27 cellular contexts compared by ENCODE assay signal in the genomic region with DNA sequence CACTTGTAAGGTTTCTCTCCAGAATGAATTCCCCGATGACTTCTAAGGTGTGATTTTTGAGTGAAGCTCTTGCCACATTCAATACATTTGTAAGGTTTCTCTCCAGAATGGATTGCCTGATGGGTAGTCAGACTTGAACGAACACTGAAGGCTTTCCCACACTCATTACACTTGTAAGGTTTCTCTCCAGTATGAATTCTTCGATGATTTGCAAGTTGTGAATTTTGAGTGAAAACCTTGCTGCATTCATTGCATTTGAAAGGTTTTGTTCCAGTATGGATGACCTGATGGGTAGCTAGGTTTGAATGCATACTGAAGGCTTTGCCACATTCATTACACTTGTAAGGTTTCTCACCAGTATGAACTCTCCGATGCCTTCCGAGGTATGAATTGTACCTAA. TPM values are rescaled to one million over a fixed set of nuclear protein-coding genes. Genes with fewer than 3 reads are reported as not detected.
DNase-seq lines count a peak whose midpoint lies in the region; ATAC-seq, FAIRE-seq and TF ChIP-seq lines count a peak whose summit lies in the region.
"Had no signal": no experiment of that assay in that cellular context is flagged by ENCODE, and none has a peak within 500 bp of the region (broad histone marks: within the 10 kb centered on the region; RNA-seq: fewer than 3 reads in every experiment).

No MANE protein-coding gene starts in this region.

- H3K36me3 Mint-ChIP-seq in naive thymus-derived CD4-positive, alpha-beta T cell = peaks cover 34 to 79% (median 58%) of the 10 kb centered on the region in 5 donors
- H3K36me3 Mint-ChIP-seq in HFFc6 (ENCODE audit: low read depth) = peaks cover 78% of the 10 kb centered on the region
- H3K36me3 Mint-ChIP-seq in activated CD8-positive, alpha-beta T cell treated with anti-CD3 and anti-CD28 coated beads for 36 hours (ENCODE audit: low read depth) = peaks cover 74% of the 10 kb centered on the region

- no peak overlapping the region for H3K27ac Mint-ChIP-seq in naive thymus-derived CD4-positive, alpha-beta T cell
- H3K27ac Mint-ChIP-seq in HFFc6 = no peak overlapping the region
- H3K27ac Mint-ChIP-seq in activated CD8-positive, alpha-beta T cell treated with anti-CD3 and anti-CD28 coated beads for 36 hours = no peak overlapping the region
- H3K27ac Mint-ChIP-seq: CD4-positive, alpha-beta T cell; GM23338; H9 had no signal

- TF ChIP-seq POLR2A in GM12892 (IDR thresholded peaks at IDR 0.05; ENCODE audit: low read depth, low read length) = no peak

- DNase-seq in GM12892 (ENCODE audit: insufficient read length) (no peak), coronary artery (ENCODE audit: low spot score) (no peak), HFFc6 (no peak), MM.1S (no peak)
- DNase-seq in naive thymus-derived CD4-positive, alpha-beta T cell = no peak
- no peak for DNase-seq in activated CD8-positive, alpha-beta T cell treated with anti-CD3 and anti-CD28 coated beads for 36 hours
- DNase-seq: Caco-2; CD4-positive, alpha-beta T cell; H9; NCI-H1105 treated with DMSO at 0.1 percent for 48 hours; NCI-H146; NCI-H2029; NCI-H446 treated with DMSO at 0.1 percent for 48 hours; NCI-H526; NCI-H82; NK-92 treated with Interleukin-12 subunit alpha and Interleukin-12 subunit beta, amount 100 ng/mL, for 24 hours; SIG-M5 had no signal

- no peak overlapping the region for H3K4me2 ChIP-seq in BLaER1
- H3K4me2 ChIP-seq in MM.1S (ENCODE audit: low read depth, low read length) = no peak overlapping the region
- H3K4me2 ChIP-seq: GM23338 had no signal

- H3K9ac ChIP-seq in BLaER1 (no peak overlapping the region), MM.1S (ENCODE audit: low read length) (no peak overlapping the region)

- H3K79me2 ChIP-seq in MM.1S (ENCODE audit: low read length) = no peaks in the 10 kb centered on the region

- H3K27ac ChIP-seq in BLaER1 (no peak overlapping the region), coronary artery (no peak overlapping the region), MM.1S (ENCODE audit: low read length) (no peak overlapping the region)
- H3K27ac ChIP-seq in naive thymus-derived CD4-positive, alpha-beta T cell (ENCODE audit: low read depth, low read length) = no peak overlapping the region
- H3K27ac ChIP-seq: RWPE1, SK-N-MC had no signal

- H3F3A ChIP-seq in MM.1S (ENCODE audit: insufficient read depth, low read length) = no peaks in the 10 kb centered on the region

- peaks cover 100% of the 10 kb centered on the region for H3K9me3 ChIP-seq in BLaER1
- H3K9me3 ChIP-seq in naive thymus-derived CD4-positive, alpha-beta T cell (ENCODE audit: control insufficient read depth in 2 of 3, low read length in 3 of 3) = peaks cover 29 to 91% (median 41%) of the 10 kb centered on the region in 3 experiments
- no peaks in the 10 kb centered on the region for H3K9me3 ChIP-seq in MM.1S (replicated peaks; ENCODE audit: insufficient read depth, low read length)

- H3K4me1 ChIP-seq in BLaER1 (no peaks in the 10 kb centered on the region), MM.1S (ENCODE audit: low read length) (no peaks in the 10 kb centered on the region)
- H3K4me1 ChIP-seq in naive thymus-derived CD4-positive, alpha-beta T cell (ENCODE audit: control insufficient read depth in 2 of 2, insufficient read depth in 2 of 2, low read length in 2 of 2) = no peaks in the 10 kb centered on the region
- H3K4me1 ChIP-seq: Caco-2 had no signal

- intact Hi-C loops in naive thymus-derived CD4-positive, alpha-beta T cell (cut with micrococcal nuclease) = no loop called here
- intact Hi-C loops in activated CD8-positive, alpha-beta T cell treated with anti-CD3 and anti-CD28 coated beads for 36 hours (cut with micrococcal nuclease) = no loop called here

- H3K36me3 ChIP-seq in BLaER1 (peaks cover 100% of the 10 kb centered on the region), MM.1S (replicated peaks; ENCODE audit: insufficient read depth, low read length) (no peaks in the 10 kb centered on the region)
- H3K36me3 ChIP-seq in naive thymus-derived CD4-positive, alpha-beta T cell (ENCODE audit: control insufficient read depth in 2 of 3, insufficient read depth in 3 of 3, low read length in 3 of 3) = peaks cover 19 to 55% (median 31%) of the 10 kb centered on the region in 3 experiments

- no peak overlapping the region for H3K4me3 Mint-ChIP-seq in naive thymus-derived CD4-positive, alpha-beta T cell
- no peak overlapping the region for H3K4me3 Mint-ChIP-seq in HFFc6
- no peak overlapping the region for H3K4me3 Mint-ChIP-seq in activated CD8-positive, alpha-beta T cell treated with anti-CD3 and anti-CD28 coated beads for 36 hours
- H3K4me3 Mint-ChIP-seq: CD4-positive, alpha-beta T cell; GM23338; H9 had no signal

- ATAC-seq in naive thymus-derived CD4-positive, alpha-beta T cell = no peak
- ATAC-seq in activated CD8-positive, alpha-beta T cell treated with anti-CD3 and anti-CD28 coated beads for 36 hours = no peak
- ATAC-seq: GM23338 had no signal

- H2AFZ ChIP-seq in MM.1S (ENCODE audit: low read length) = no peak overlapping the region
- H2AFZ ChIP-seq: GM23338 had no signal

- H3K9me2 ChIP-seq in MM.1S (replicated peaks; ENCODE audit: insufficient read depth, low read length) = no peaks in the 10 kb centered on the region

- FAIRE-seq in GM12892 (lab: Jason Lieb, UNC) = peak; percentile 14
- FAIRE-seq: G401.6 had no signal

- H3K27me3 Mint-ChIP-seq in naive thymus-derived CD4-positive, alpha-beta T cell = no peaks in the 10 kb centered on the region
- no peaks in the 10 kb centered on the region; the same call in none of the 2 replicates for H3K27me3 Mint-ChIP-seq in HFFc6 (ENCODE audit: insufficient read depth)
- no peaks in the 10 kb centered on the region for H3K27me3 Mint-ChIP-seq in activated CD8-positive, alpha-beta T cell treated with anti-CD3 and anti-CD28 coated beads for 36 hours
- H3K27me3 Mint-ChIP-seq: CD4-positive, alpha-beta T cell had no signal

- peaks cover 14 to 94% (median 69%) of the 10 kb centered on the region in 11 donors for H3K9me3 Mint-ChIP-seq in naive thymus-derived CD4-positive, alpha-beta T cell
- peaks cover 80% of the 10 kb centered on the region for H3K9me3 Mint-ChIP-seq in HFFc6
- peaks cover 53% of the 10 kb centered on the region for H3K9me3 Mint-ChIP-seq in activated CD8-positive, alpha-beta T cell treated with anti-CD3 and anti-CD28 coated beads for 36 hours

- H4K20me1 ChIP-seq in BLaER1 (no peaks in the 10 kb centered on the region), MM.1S (ENCODE audit: insufficient read depth, low read length) (no peaks in the 10 kb centered on the region)

- CTCF ChIA-PET in naive thymus-derived CD4-positive, alpha-beta T cell (lab: Charles Lee) = no interaction called here
- CTCF ChIA-PET in activated CD8-positive, alpha-beta T cell treated with anti-CD3 and anti-CD28 coated beads for 36 hours (lab: Charles Lee) = no interaction called here

- TF ChIP-seq CTCF in coronary artery (IDR thresholded peaks at IDR 0.05) (no peak), HFFc6 (IDR thresholded peaks at IDR 0.05) (no peak), MM.1S (IDR thresholded peaks at IDR 0.05; ENCODE audit: low read length) (no peak)
- no peak for TF ChIP-seq CTCF in activated CD8-positive, alpha-beta T cell treated with anti-CD3 and anti-CD28 coated beads for 36 hours (IDR thresholded peaks at IDR 0.05)

- no peaks in the 10 kb centered on the region for H3K4me1 Mint-ChIP-seq in naive thymus-derived CD4-positive, alpha-beta T cell
- H3K4me1 Mint-ChIP-seq in HFFc6 (ENCODE audit: low read depth) = no peaks in the 10 kb centered on the region
- no peaks in the 10 kb centered on the region for H3K4me1 Mint-ChIP-seq in activated CD8-positive, alpha-beta T cell treated with anti-CD3 and anti-CD28 coated beads for 36 hours (ENCODE audit: low read depth)
- H3K4me1 Mint-ChIP-seq: GM23338, H9 had no signal

- POLR2A ChIA-PET in naive thymus-derived CD4-positive, alpha-beta T cell (lab: Charles Lee) = no interaction called here
- POLR2A ChIA-PET in activated CD8-positive, alpha-beta T cell treated with anti-CD3 and anti-CD28 coated beads for 36 hours (lab: Charles Lee) = no interaction called here

- H3K4me3 ChIP-seq in BLaER1 (peak overlapping the region; percentile 31), coronary artery (peak overlapping the region; percentile 20), MM.1S (ENCODE audit: low read length) (no peak overlapping the region)
- H3K4me3 ChIP-seq in naive thymus-derived CD4-positive, alpha-beta T cell (ENCODE audit: low read length) = peak overlapping the region; percentile 7
- H3K4me3 ChIP-seq: GM23338, SK-N-MC had no signal

- H3K27me3 ChIP-seq in BLaER1 (no peaks in the 10 kb centered on the region), MM.1S (replicated peaks; ENCODE audit: insufficient read depth, low read length) (no peaks in the 10 kb centered on the region)
- H3K27me3 ChIP-seq in naive thymus-derived CD4-positive, alpha-beta T cell (ENCODE audit: control insufficient read depth in 2 of 2, insufficient read depth in 2 of 2, low read length in 2 of 2) = no peaks in the 10 kb centered on the region

RNA-seq across cellular contexts. Expression of a gene that starts 24.3 kb away (rescaled TPM):
- polyA plus RNA-seq in GM12892 (2012; ENCODE audit: missing spikeins) = not detected
- not detected for total RNA-seq in naive thymus-derived CD4-positive, alpha-beta T cell
- polyA plus RNA-seq in naive thymus-derived CD4-positive, alpha-beta T cell = not detected
- total RNA-seq in HFFc6 (2021; fragmentation: NEBNext Ultra II Directional; extraction: Animal tissue kit (Norgen Biotek cat#: 25700)) = not detected
- not detected for total RNA-seq in activated CD8-positive, alpha-beta T cell treated with anti-CD3 and anti-CD28 coated beads for 36 hours
- total RNA-seq: A172; CD4-positive, alpha-beta T cell; H9; HT-29; LHCN-M2; MCF 10A had no signal
- polyA plus RNA-seq: BJ had no signal

RNA-seq across cellular contexts. Expression of a gene that starts 34.4 kb away (rescaled TPM):
- 25.9 TPM for polyA plus RNA-seq in GM12892 (2012; ENCODE audit: missing spikeins)
- total RNA-seq in naive thymus-derived CD4-positive, alpha-beta T cell = 10 to 100 TPM; 39.1 to 75.3 (median 52.9) TPM
- 10 to 100 TPM; 24.2 to 32.6 TPM for polyA plus RNA-seq in naive thymus-derived CD4-positive, alpha-beta T cell
- 10 to 100 TPM; 13.5 to 17.3 (median 16.2) TPM for total RNA-seq in HFFc6 (2021; fragmentation: NEBNext Ultra II Directional; extraction: Animal tissue kit (Norgen Biotek cat#: 25700))
- 10 to 100 TPM; 48.0 to 50.0 TPM for total RNA-seq in activated CD8-positive, alpha-beta T cell treated with anti-CD3 and anti-CD28 coated beads for 36 hours

RNA-seq across cellular contexts. Expression of a gene that starts 55.1 kb away (rescaled TPM):
- not detected for polyA plus RNA-seq in GM12892 (2012; ENCODE audit: missing spikeins)
- total RNA-seq in naive thymus-derived CD4-positive, alpha-beta T cell = not detected
- polyA plus RNA-seq in naive thymus-derived CD4-positive, alpha-beta T cell = not detected
- total RNA-seq in HFFc6 (2021; fragmentation: NEBNext Ultra II Directional; extraction: Animal tissue kit (Norgen Biotek cat#: 25700)) = not detected
- total RNA-seq in activated CD8-positive, alpha-beta T cell treated with anti-CD3 and anti-CD28 coated beads for 36 hours = not detected
- total RNA-seq: A172; Caco-2; CD4-positive, alpha-beta T cell; H9; HT-29; LHCN-M2; MCF 10A had no signal
- polyA plus RNA-seq: BJ had no signal
